Comparison of ENCODE assay signal across 14 cellular contexts in genomic region chr14:95046711-95047681, GRCh38.
DNase-seq lines count a peak whose midpoint lies in the region; ATAC-seq, FAIRE-seq and TF ChIP-seq lines count a peak whose summit lies in the region.
"Had no signal": no experiment of that assay in that cellular context is flagged by ENCODE, and none has a peak within 500 bp of the region (broad histone marks: within the 10 kb centered on the region; RNA-seq: fewer than 3 reads in every experiment).

No MANE protein-coding gene starts in this region.

- peak overlapping the region; percentile 37; the same call in 1 of the 2 replicates for H3K14ac ChIP-seq in IMR-90 (replicated peaks; ENCODE audit: low read depth, low read length)

- H3K36me3 ChIP-seq in IMR-90 (ENCODE audit: control insufficient read depth, insufficient read depth, low read length) (no peaks in the 10 kb centered on the region), WERI-Rb-1 (no peaks in the 10 kb centered on the region), smooth muscle cell (ENCODE audit: low read depth) (no peaks in the 10 kb centered on the region)

- no peak overlapping the region for H3K4me3 Mint-ChIP-seq in stimulated activated naive B cell treated with anti-CD40 and anti-IgM and Interleukin-4, amounts not matched to agents 10 μg/mL and 1 μg/mL and 100 μg/mL, for 72 hours
- H3K4me3 Mint-ChIP-seq in activated T-cell treated with anti-CD3 and anti-CD28 coated beads, Interleukin-2, amount 50 U/mL, for 4 hours = no peak overlapping the region
- H3K4me3 Mint-ChIP-seq: CD4-positive, alpha-beta T cell; naive B cell had no signal

- FAIRE-seq in frontal cortex (lab: Jason Lieb, UNC) = no peak
- FAIRE-seq: HepG2, islet of Langerhans had no signal

- H3K27ac Mint-ChIP-seq in stimulated activated naive B cell treated with anti-CD40 and anti-IgM and Interleukin-4, amounts not matched to agents 10 μg/mL and 1 μg/mL and 100 μg/mL, for 72 hours = no peak overlapping the region
- H3K27ac Mint-ChIP-seq: CD4-positive, alpha-beta T cell had no signal

- POLR2A ChIA-PET in IMR-90 (lab: Charles Lee; ENCODE audit: unreplicated experiment) = interaction anchor here (0.5 kb wide), 1 partner anchor 91 kb away, joined by 3 read pairs; no protein-coding TSS in a partner anchor

- no peaks in the 10 kb centered on the region for H3K79me2 ChIP-seq in smooth muscle cell (ENCODE audit: low read depth)

- H4K8ac ChIP-seq in IMR-90 (ENCODE audit: low read depth in 2 of 2, low read length in 2 of 2) = peak overlapping the region; percentile 11 to 36; a peak in 1 of 4 replicates

- H3K9me3 Mint-ChIP-seq in stimulated activated naive B cell treated with anti-CD40 and anti-IgM and Interleukin-4, amounts not matched to agents 10 μg/mL and 1 μg/mL and 100 μg/mL, for 72 hours = no peaks in the 10 kb centered on the region
- H3K9me3 Mint-ChIP-seq in activated T-cell treated with anti-CD3 and anti-CD28 coated beads, Interleukin-2, amount 50 U/mL, for 4 hours = no peaks in the 10 kb centered on the region
- H3K9me3 Mint-ChIP-seq: CD4-positive, alpha-beta T cell had no signal

- H3K27me3 Mint-ChIP-seq in stimulated activated naive B cell treated with anti-CD40 and anti-IgM and Interleukin-4, amounts not matched to agents 10 μg/mL and 1 μg/mL and 100 μg/mL, for 72 hours = peaks cover 26 to 38% of the 10 kb centered on the region in 2 donors
- peaks cover 2% of the 10 kb centered on the region for H3K27me3 Mint-ChIP-seq in activated T-cell treated with anti-CD3 and anti-CD28 coated beads, Interleukin-2, amount 50 U/mL, for 4 hours (ENCODE audit: low read depth)

- peak overlapping the region; percentile 91 for H3K27ac ChIP-seq in IMR-90 (ENCODE audit: insufficient read depth, low read length)
- peak overlapping the region; percentile 45 for H3K27ac ChIP-seq in WERI-Rb-1
- H3K27ac ChIP-seq in smooth muscle cell (ENCODE audit: low read depth) = no peak overlapping the region

- peak overlapping the region; percentile 89 for H3K18ac ChIP-seq in IMR-90 (ENCODE audit: low read depth, low read length)

- peak overlapping the region; percentile 72 for H2BK120ac ChIP-seq in IMR-90 (ENCODE audit: low read depth, low read length)

- H3K9me1 ChIP-seq in IMR-90 (ENCODE audit: insufficient read depth, low read length) = no peaks in the 10 kb centered on the region

- dilution Hi-C loops in IMR-90 (cut with HindIII; ENCODE audit: low sequenced_read_pairs, unreplicated experiment) = no loop called here

- H3K4me1 Mint-ChIP-seq in stimulated activated naive B cell treated with anti-CD40 and anti-IgM and Interleukin-4, amounts not matched to agents 10 μg/mL and 1 μg/mL and 100 μg/mL, for 72 hours = no peaks in the 10 kb centered on the region
- H3K4me1 Mint-ChIP-seq in activated T-cell treated with anti-CD3 and anti-CD28 coated beads, Interleukin-2, amount 50 U/mL, for 4 hours (ENCODE audit: low read depth) = no peaks in the 10 kb centered on the region
- H3K4me1 Mint-ChIP-seq: naive B cell had no signal

- CTCF ChIA-PET in IMR-90 (lab: Yijun Ruan, JAX) = no interaction called here

- no peak overlapping the region for H3K23ac ChIP-seq in IMR-90 (ENCODE audit: low read depth, low read length)

- H3K4me1 ChIP-seq in IMR-90 (ENCODE audit: control insufficient read depth, insufficient read depth, low read length) = peaks cover 13% of the 10 kb centered on the region
- H3K4me1 ChIP-seq in smooth muscle cell (ENCODE audit: low read depth) = no peaks in the 10 kb centered on the region

- no peaks in the 10 kb centered on the region for H3K79me1 ChIP-seq in IMR-90 (ENCODE audit: low read depth in 1 of 2, low read length in 2 of 2)

- H3K9ac ChIP-seq in IMR-90 (ENCODE audit: low read depth, low read length) = peak overlapping the region; percentile 5; the same call in 1 of the 2 replicates
- no peak overlapping the region for H3K9ac ChIP-seq in smooth muscle cell (ENCODE audit: low read depth)
- H3K9ac ChIP-seq: SK-N-SH had no signal

- peak; percentile 61 for DNase-seq in IMR-90
- DNase-seq in WERI-Rb-1 = peak; percentile 22
- peak; percentile 25 to 57 for DNase-seq in left colon
- DNase-seq in smooth muscle cell (lab: John Stamatoyannopoulos, UW; ENCODE audit: unreplicated experiment) = no peak
- no peak for DNase-seq in stimulated activated naive B cell treated with anti-CD40 and anti-IgM and Interleukin-4, amounts not matched to agents 10 μg/mL and 1 μg/mL and 100 μg/mL, for 72 hours
- DNase-seq in activated T-cell treated with anti-CD3 and anti-CD28 coated beads, Interleukin-2, amount 50 U/mL, for 4 hours = no peak
- DNase-seq in frontal cortex (ENCODE audit: low spot score in 2 of 2) = no peak
- DNase-seq: naive B cell, NCI-H1092, NCI-H774, SK-N-SH had no signal

- H2BK5ac ChIP-seq in IMR-90 (ENCODE audit: low read depth, low read length, poor library complexity, severe bottlenecking) = peak overlapping the region; percentile 27

- peak overlapping the region; percentile 64 for H4K91ac ChIP-seq in IMR-90 (ENCODE audit: insufficient read depth, low read depth, low read length)

- H2BK15ac ChIP-seq in IMR-90 (ENCODE audit: low read depth, low read length) = peak overlapping the region; percentile 4; the same call in 1 of the 3 replicates

- peak overlapping the region; percentile 5; the same call in 1 of the 2 replicates for H2AK5ac ChIP-seq in IMR-90 (ENCODE audit: low read depth, low read length)

- H2AK9ac ChIP-seq in IMR-90 (replicated peaks; ENCODE audit: low read depth, low read length, poor library complexity) = peak overlapping the region; percentile 34

- intact Hi-C loops in IMR-90 (cut with micrococcal nuclease) = no loop called here
- intact Hi-C loops in left colon (cut with DNase I, micrococcal nuclease) = no loop called here

- ATAC-seq in IMR-90 (ENCODE audit: low read depth) = peak; percentile 90
- peak; percentile 29 for ATAC-seq in left colon
- no peak for ATAC-seq in stimulated activated naive B cell treated with anti-CD40 and anti-IgM and Interleukin-4, amounts not matched to agents 10 μg/mL and 1 μg/mL and 100 μg/mL, for 72 hours (replicated peaks)
- ATAC-seq in activated T-cell treated with anti-CD3 and anti-CD28 coated beads, Interleukin-2, amount 50 U/mL, for 4 hours = no peak
- ATAC-seq: HepG2 had no signal

- no peak for TF ChIP-seq CTCF in IMR-90 (conservative IDR thresholded peaks at IDR 0.05; ENCODE audit: low read depth, low read length)
- no peak for TF ChIP-seq CTCF in WERI-Rb-1 (IDR thresholded peaks at IDR 0.05; ENCODE audit: low read depth, low read length)
- no peak for TF ChIP-seq CTCF in smooth muscle cell (IDR thresholded peaks at IDR 0.05; ENCODE audit: borderline replicate concordance, insufficient read depth, poor library complexity, severe bottlenecking)

- no peak for TF ChIP-seq POLR2A in IMR-90 (IDR thresholded peaks at IDR 0.05; ENCODE audit: low read depth, low read length)

- TF ChIP-seq RAD21 in IMR-90 (IDR thresholded peaks at IDR 0.05; ENCODE audit: low read length) = no peak

- peaks cover 5% of the 10 kb centered on the region; the same call in 1 of the 2 replicates for H3K27me3 ChIP-seq in IMR-90 (ENCODE audit: control insufficient read depth, insufficient read depth, low read length)
- H3K27me3 ChIP-seq in WERI-Rb-1 (ENCODE audit: insufficient read depth, low read depth, severe bottlenecking) = no peaks in the 10 kb centered on the region
- H3K27me3 ChIP-seq in smooth muscle cell (ENCODE audit: low read depth) = peaks cover 10% of the 10 kb centered on the region

- WGBS in IMR-90 (ENCODE audit: extremely low coverage in 2 of 2, insufficient read length in 1 of 2), 2 experiments = 6% methylated on average over 6 of the region's 28 CpGs; no CpG with 5 or more reads in 1 of the 2 experiments
- 69% methylated on average over 28 of the region's 28 CpGs for WGBS in smooth muscle cell (ENCODE audit: low lambda C conversion rate)

- H4K5ac ChIP-seq in IMR-90 (ENCODE audit: low read depth, low read length) = peak overlapping the region; percentile 75

- in situ Hi-C loops in IMR-90 (cut with MboI; ENCODE audit: low sequenced_read_pairs) = no loop called here

- H4K20me1 ChIP-seq in IMR-90 (ENCODE audit: insufficient read depth, low read length) = no peaks in the 10 kb centered on the region
- no peaks in the 10 kb centered on the region for H4K20me1 ChIP-seq in smooth muscle cell (ENCODE audit: low read depth)

- no peaks in the 10 kb centered on the region for H3K36me3 Mint-ChIP-seq in stimulated activated naive B cell treated with anti-CD40 and anti-IgM and Interleukin-4, amounts not matched to agents 10 μg/mL and 1 μg/mL and 100 μg/mL, for 72 hours
- no peaks in the 10 kb centered on the region for H3K36me3 Mint-ChIP-seq in activated T-cell treated with anti-CD3 and anti-CD28 coated beads, Interleukin-2, amount 50 U/mL, for 4 hours (ENCODE audit: insufficient read depth)
- H3K36me3 Mint-ChIP-seq: naive B cell had no signal

- H2BK20ac ChIP-seq in IMR-90 (ENCODE audit: low read depth, low read length) = no peak overlapping the region

- peak overlapping the region; percentile 70 for H2AFZ ChIP-seq in IMR-90 (replicated peaks; ENCODE audit: low read length, poor library complexity)
- H2AFZ ChIP-seq in smooth muscle cell (ENCODE audit: low read depth) = peak overlapping the region; percentile 35

- no peaks in the 10 kb centered on the region for H3K9me3 ChIP-seq in IMR-90 (ENCODE audit: control insufficient read depth, insufficient read depth, low read length)
- H3K9me3 ChIP-seq in WERI-Rb-1 (ENCODE audit: severe bottlenecking) = peaks cover 11% of the 10 kb centered on the region
- H3K9me3 ChIP-seq in smooth muscle cell (replicated peaks; ENCODE audit: low read depth) = no peaks in the 10 kb centered on the region
- H3K9me3 ChIP-seq: SK-N-SH had no signal

- H3K4ac ChIP-seq in IMR-90 (ENCODE audit: low read depth, low read length) = peak overlapping the region; percentile 50

- H3K4me3 ChIP-seq in IMR-90 (ENCODE audit: insufficient read depth, low read depth, low read length) (no peak overlapping the region), WERI-Rb-1 (ENCODE audit: low read depth, low read length) (no peak overlapping the region), smooth muscle cell (no peak overlapping the region)

- H3K56ac ChIP-seq in IMR-90 (ENCODE audit: extremely low read depth, insufficient read depth, low read length) = no peak overlapping the region

- no TSS peak for BruUV-seq in IMR-90 (replicated peaks; lab: Mats Ljungman, UMichigan)

- H3F3A ChIP-seq in smooth muscle cell (ENCODE audit: low read depth) = no peaks in the 10 kb centered on the region

- H3K4me2 ChIP-seq in IMR-90 (ENCODE audit: low read depth, low read length) (peak overlapping the region; percentile 72), smooth muscle cell (no peak overlapping the region)
- H3K4me2 ChIP-seq: SK-N-SH had no signal

TF ChIP-seq in IMR-90, 13 proteins besides CTCF, POLR2A, EP300 and RAD21:
- TF ChIP-seq USF2 (IDR thresholded peaks at IDR 0.05; ENCODE audit: low read depth, low read length) (peak; percentile 82), MAFK (IDR thresholded peaks at IDR 0.05; ENCODE audit: low read depth, low read length) (no peak)

Comparison
In these comparisons a context has a peak if more than half of its experiments do, and no peak if none do; other contexts are left out.
1. ATAC-seq: peak in IMR-90 (single experiment) and left colon (single experiment); none in stimulated activated naive B cell treated with anti-CD40 and anti-IgM and Interleukin-4, amounts not matched to agents 10 μg/mL and 1 μg/mL and 100 μg/mL, for 72 hours (0 of 2) and activated T-cell treated with anti-CD3 and anti-CD28 coated beads, Interleukin-2, amount 50 U/mL, for 4 hours (0 of 2).
2. DNase-seq: peak in IMR-90 (single experiment), WERI-Rb-1 (single experiment) and left colon (2 of 2); none in smooth muscle cell (single experiment), stimulated activated naive B cell treated with anti-CD40 and anti-IgM and Interleukin-4, amounts not matched to agents 10 μg/mL and 1 μg/mL and 100 μg/mL, for 72 hours (single experiment), activated T-cell treated with anti-CD3 and anti-CD28 coated beads, Interleukin-2, amount 50 U/mL, for 4 hours (single experiment) and frontal cortex (0 of 2).